ENCODE assay signal across 8 cellular contexts in the genomic region with DNA sequence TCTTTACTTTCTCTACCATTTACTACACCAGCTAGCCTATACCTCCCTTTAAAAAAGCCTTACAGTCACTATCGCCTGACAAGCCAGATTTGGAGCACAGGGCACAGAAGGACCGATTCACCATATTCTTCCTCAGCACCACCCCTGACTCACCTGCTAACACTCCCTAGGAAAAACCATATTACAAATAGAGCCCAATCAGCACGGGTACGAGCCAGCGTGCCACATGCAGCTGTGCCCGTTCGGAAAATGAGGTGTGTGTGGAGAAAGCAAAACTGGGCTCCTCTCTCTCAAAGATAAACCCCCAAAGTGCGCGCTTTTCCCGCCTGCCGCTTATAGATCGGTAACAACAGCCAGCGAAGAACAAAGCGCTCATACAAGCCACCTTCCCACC. TPM values are rescaled to one million over a fixed set of nuclear protein-coding genes. Genes with fewer than 3 reads are reported as not detected.
DNase-seq lines count a peak whose midpoint lies in the region; ATAC-seq and TF ChIP-seq lines count a peak whose summit lies in the region.

No MANE protein-coding gene starts in this region.

- no peak for DNase-seq in CD8-positive, alpha-beta T cell
- DNase-seq in body of pancreas, result peak in 2 of 4 donors; percentile 7 to 15
- no peak for DNase-seq in lung (ENCODE audit: low spot score)
- no peak for DNase-seq in upper lobe of left lung
- no peak for DNase-seq in UCSD-AML1 (lab: John Stamatoyannopoulos, UW; ENCODE audit: unreplicated experiment)

- peaks cover 55% of the 10 kb centered on the region for H3K36me3 Mint-ChIP-seq in CD8-positive, alpha-beta T cell

- peak overlapping the region; percentile 98 for H3K27ac ChIP-seq in CD8-positive, alpha-beta T cell (ENCODE audit: low read depth, low read length)
- H3K27ac ChIP-seq in KOPT-K1 (ENCODE audit: low read depth, low read length, poor library complexity, severe bottlenecking) (peak overlapping the region; percentile 97), body of pancreas (peak overlapping the region; percentile 97 to 100 (median 98)), lung (ENCODE audit: low read depth in 1 of 2, low read length in 1 of 2) (peak overlapping the region in 1 of 2 donors; percentile 68), upper lobe of left lung (peak overlapping the region; percentile 96 to 100 (median 99))

- no peak for TF ChIP-seq CTCF in CD8-positive, alpha-beta T cell (IDR thresholded peaks at IDR 0.05)
- no peak for TF ChIP-seq CTCF in body of pancreas (IDR thresholded peaks at IDR 0.05)
- no peak for TF ChIP-seq CTCF in lung (IDR thresholded peaks at IDR 0.05; ENCODE audit: control extremely low read depth, extremely low read depth)
- TF ChIP-seq CTCF in upper lobe of left lung (IDR thresholded peaks at IDR 0.05), result no peak

- H3K27me3 ChIP-seq in CD8-positive, alpha-beta T cell (ENCODE audit: insufficient read depth, low read length), result no peaks in the 10 kb centered on the region
- H3K27me3 ChIP-seq in body of pancreas (no peaks in the 10 kb centered on the region), lung (ENCODE audit: control insufficient read depth, insufficient read depth) (no peaks in the 10 kb centered on the region), upper lobe of left lung (no peaks in the 10 kb centered on the region)

- TF ChIP-seq POLR2A in body of pancreas (IDR thresholded peaks at IDR 0.05), result no peak
- TF ChIP-seq POLR2A in upper lobe of left lung (IDR thresholded peaks at IDR 0.05), result no peak

- POLR2A ChIA-PET in CD8-positive, alpha-beta T cell (lab: Charles Lee), result interaction anchor here (1.0 to 11.9 kb wide), 6 partner anchors 11 to 51 kb away, joined by 3 to 475 read pairs (median 10); partner anchors contain the start of gene SNX14

- TF ChIP-seq EP300 in upper lobe of left lung (IDR thresholded peaks at IDR 0.05), result no peak

- peak overlapping the region; percentile 89 for H3K4me3 Mint-ChIP-seq in CD8-positive, alpha-beta T cell

- H3K9me3 ChIP-seq in CD8-positive, alpha-beta T cell (ENCODE audit: low read length), result no peaks in the 10 kb centered on the region
- H3K9me3 ChIP-seq in KOPT-K1 (ENCODE audit: insufficient read depth, low read length, poor library complexity, severe bottlenecking) (no peaks in the 10 kb centered on the region), body of pancreas (no peaks in the 10 kb centered on the region), lung (ENCODE audit: control insufficient read depth in 2 of 2, insufficient read depth in 1 of 2, low read length in 1 of 2) (no peaks in the 10 kb centered on the region), upper lobe of left lung (no peaks in the 10 kb centered on the region)

- CTCF ChIA-PET in CD8-positive, alpha-beta T cell (lab: Charles Lee), result interaction anchor here (1.1 to 4.2 kb wide), 4 partner anchors 29 to 71 kb away, joined by 3 to 28 read pairs (median 5); no protein-coding TSS in a partner anchor

- no peak for ATAC-seq in CD8-positive, alpha-beta T cell
- ATAC-seq in body of pancreas (no peak), lung (ENCODE audit: insufficient read depth, low FRiP score) (no peak), upper lobe of left lung (ENCODE audit: low FRiP score in 2 of 2) (no peak), GM21825 (IDR thresholded peaks at IDR 0.05; ENCODE audit: unreplicated experiment) (no peak), HG02763 (IDR thresholded peaks at IDR 0.05; ENCODE audit: unreplicated experiment) (no peak)

- H3K36me3 ChIP-seq in CD8-positive, alpha-beta T cell (ENCODE audit: insufficient read depth, low read length), result peaks cover 12% of the 10 kb centered on the region
- peaks cover 52% of the 10 kb centered on the region for H3K36me3 ChIP-seq in KOPT-K1 (ENCODE audit: insufficient read depth, low read length)
- peaks cover 0 to 5% of the 10 kb centered on the region in 2 donors for H3K36me3 ChIP-seq in body of pancreas (replicated peaks in 1 of 2; ENCODE audit: insufficient read depth in 1 of 2, low read depth in 2 of 2)
- H3K36me3 ChIP-seq in lung (ENCODE audit: control insufficient read depth in 2 of 2, insufficient read depth in 2 of 2, low read length in 2 of 2), result peaks cover 4 to 7% of the 10 kb centered on the region in 2 donors
- peaks cover 8 to 38% (median 9%) of the 10 kb centered on the region in 4 donors for H3K36me3 ChIP-seq in upper lobe of left lung

- peaks cover 59% of the 10 kb centered on the region for H3K4me1 Mint-ChIP-seq in CD8-positive, alpha-beta T cell (ENCODE audit: low read depth)

- WGBS in body of pancreas, 2 donors, result 1% methylated on average over 14 of the region's 14 CpGs
- 0 to 1% methylated on average over 14 of the region's 14 CpGs for WGBS in lung, 2 donors
- WGBS in upper lobe of left lung, 2 donors, result 0 to 3% methylated on average over 14 of the region's 14 CpGs

- H3K27me3 Mint-ChIP-seq in CD8-positive, alpha-beta T cell (ENCODE audit: low read depth), result no peaks in the 10 kb centered on the region

- no peaks in the 10 kb centered on the region for H3K9me3 Mint-ChIP-seq in CD8-positive, alpha-beta T cell

- peak overlapping the region; percentile 98 for H3K4me3 ChIP-seq in CD8-positive, alpha-beta T cell (ENCODE audit: low read depth, low read length)
- H3K4me3 ChIP-seq in body of pancreas (peak overlapping the region; percentile 73 to 94), lung (peak overlapping the region; percentile 100), upper lobe of left lung (peak overlapping the region; percentile 93 to 97 (median 97))

- intact Hi-C loops in CD8-positive, alpha-beta T cell (cut with DNase I, micrococcal nuclease), result loop anchor here (2.0 to 5.0 kb wide), 2 partner anchors 15 to 1414 kb away; partner anchors contain the start of gene CEP162 (in 1 of the 2)
- intact Hi-C loops in body of pancreas (cut with DNase I), result no loop called here

- H3K4me1 ChIP-seq in CD8-positive, alpha-beta T cell (ENCODE audit: insufficient read depth, low read length), result peaks cover 38% of the 10 kb centered on the region
- H3K4me1 ChIP-seq in body of pancreas (peaks cover 50% of the 10 kb centered on the region), lung (ENCODE audit: control insufficient read depth in 2 of 2, insufficient read depth in 2 of 2, low read length in 2 of 2) (peaks cover 0 to 2% of the 10 kb centered on the region in 2 donors), upper lobe of left lung (peaks cover 32 to 54% (median 40%) of the 10 kb centered on the region in 4 donors)

- H3K27ac Mint-ChIP-seq in CD8-positive, alpha-beta T cell, result peak overlapping the region; percentile 96

RNA-seq across cellular contexts. Expression of gene SYNCRIP, which starts 1.2 kb away (rescaled TPM):
- 10 to 100 TPM; 64.0 to 64.3 TPM for total RNA-seq in CD8-positive, alpha-beta T cell
- total RNA-seq in body of pancreas (10 to 100 TPM; 27.0 to 36.1 TPM), lung (10 to 100 TPM; 72.6 to 84.5 TPM), upper lobe of left lung (10 to 100 TPM; 30.4 to 87.8 (median 65.1) TPM)
- polyA plus RNA-seq in lung, result 10 to 100 TPM; 35.4 to 55.1 TPM

RNA-seq across cellular contexts. Expression of gene SNX14, which starts 47.9 kb away (rescaled TPM):
- total RNA-seq in CD8-positive, alpha-beta T cell, result 10 to 100 TPM; 34.2 to 38.1 TPM
- total RNA-seq in body of pancreas (10 to 100 TPM; 41.8 to 68.6 TPM), lung (100 to 1,000 TPM in 1 of 2 donors, 10 to 100 TPM in 1; 68.6 to 171 TPM), upper lobe of left lung (100 to 1,000 TPM in 2 of 6 donors, 10 to 100 TPM in 4; 43.7 to 170 (median 88.6) TPM)
- 100 to 1,000 TPM in 1 of 2 donors, 10 to 100 TPM in 1; 45.9 to 114 TPM for polyA plus RNA-seq in lung
